ENCODE assay signal across 8 cellular contexts in the genomic region with DNA sequence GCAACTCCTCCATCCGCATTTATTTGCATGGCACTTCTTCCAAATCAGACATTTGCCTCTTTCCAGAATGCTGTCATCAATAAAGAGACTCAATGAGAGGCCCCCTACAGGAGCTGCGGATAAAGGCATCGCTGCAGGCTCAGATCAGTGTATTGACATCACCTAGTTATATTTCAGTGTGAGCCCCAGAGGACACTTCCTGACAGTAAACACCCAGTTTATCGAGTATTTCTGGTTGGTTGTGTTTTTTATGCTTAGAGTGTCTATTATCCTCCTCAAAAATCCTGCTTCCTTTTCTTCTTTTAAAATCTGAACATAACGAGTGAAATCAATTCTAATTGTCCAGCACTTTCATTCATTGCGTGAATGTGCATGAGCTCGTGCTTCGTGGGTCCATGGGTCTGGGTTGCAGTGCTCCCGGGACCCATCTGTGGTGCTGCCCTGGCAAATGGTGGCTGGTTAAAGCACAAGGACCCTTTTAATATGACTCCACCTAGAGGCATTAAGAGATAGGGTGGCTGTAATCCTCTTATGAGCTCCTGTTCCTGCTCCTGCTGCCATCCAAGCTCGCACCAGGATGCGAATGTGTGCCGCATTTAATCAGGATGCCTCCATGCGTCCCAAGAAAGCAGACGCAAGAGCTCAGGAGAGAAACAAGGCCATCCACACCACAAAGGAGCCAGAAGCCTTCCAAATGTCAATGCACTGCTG. TPM values are rescaled to one million over a fixed set of nuclear protein-coding genes. Genes with fewer than 3 reads are reported as not detected.
A peak's percentile ranks its signal among the peaks of the same experiment; 100 is the strongest.
DNase-seq lines count a peak whose midpoint lies in the region; ATAC-seq, FAIRE-seq and TF ChIP-seq lines count a peak whose summit lies in the region.

No MANE protein-coding gene starts in this region.

- WGBS in esophagus squamous epithelium, 2 donors, result 79 to 91% methylated on average over 14 of the region's 14 CpGs

- peak; percentile 18 for FAIRE-seq in GM19239 (lab: Jason Lieb, UNC)

- no peak for TF ChIP-seq POLR2A in esophagus squamous epithelium (IDR thresholded peaks at IDR 0.05)

- H3K27ac ChIP-seq in esophagus squamous epithelium, result peak overlapping the region in 2 of 4 donors; percentile 2 to 74

- ATAC-seq in Right ventricle myocardium inferior, result no peak

- H3K4me3 ChIP-seq in esophagus squamous epithelium, result no peak overlapping the region

- no peaks in the 10 kb centered on the region for H3K27me3 ChIP-seq in esophagus squamous epithelium

- TF ChIP-seq CTCF in AG09319 (IDR thresholded peaks at IDR 0.05; ENCODE audit: low read depth, low read length) (peak; percentile 13), esophagus squamous epithelium (IDR thresholded peaks at IDR 0.05) (peak in 2 of 6 experiments; percentile 7 to 25)

- peaks cover 5 to 55% (median 16%) of the 10 kb centered on the region in 3 donors for H3K4me1 ChIP-seq in esophagus squamous epithelium

- no peak for DNase-seq in AG09319 (ENCODE audit: extremely low read depth, low read depth)
- no peak for DNase-seq in GM19239 (ENCODE audit: insufficient read length, low spot score)
- DNase-seq in RPMI8226, result peak; percentile 31
- DNase-seq in iPS-NIHi7 (ENCODE audit: extremely low spot score), result peak; percentile 57
- DNase-seq in GM03348 (ENCODE audit: low spot score), result no peak
- DNase-seq in CD1c-positive myeloid dendritic cell (ENCODE audit: extremely low spot score), result no peak
- no peak for DNase-seq in Right ventricle myocardium inferior (ENCODE audit: missing footprints)
- no peak for DNase-seq in esophagus squamous epithelium (lab: John Stamatoyannopoulos, UW)

- intact Hi-C loops in Right ventricle myocardium inferior (cut with DNase I) (no loop called here), esophagus squamous epithelium (cut with DNase I) (no loop called here)

- no peaks in the 10 kb centered on the region for H3K9me3 ChIP-seq in esophagus squamous epithelium

- peaks cover 0 to 34% (median 13%) of the 10 kb centered on the region in 3 donors for H3K36me3 ChIP-seq in esophagus squamous epithelium

RNA-seq across cellular contexts. Expression of a gene that starts 38.9 kb away (rescaled TPM):
- total RNA-seq in Right ventricle myocardium inferior (7.6 TPM), esophagus squamous epithelium (10 to 100 TPM in 3 of 4 donors, 1 to 10 TPM in 1; 7.1 to 58.6 (median 21.4) TPM)

Comparison
In these comparisons a context has a peak if more than half of its experiments do, and no peak if none do; other contexts are left out.
1. DNase-seq: peak in RPMI8226 (single experiment) and iPS-NIHi7 (single experiment); none in AG09319 (single experiment), GM19239 (single experiment), GM03348 (single experiment), CD1c-positive myeloid dendritic cell (single experiment), Right ventricle myocardium inferior (single experiment) and esophagus squamous epithelium (single experiment).